In the genomic region with DNA sequence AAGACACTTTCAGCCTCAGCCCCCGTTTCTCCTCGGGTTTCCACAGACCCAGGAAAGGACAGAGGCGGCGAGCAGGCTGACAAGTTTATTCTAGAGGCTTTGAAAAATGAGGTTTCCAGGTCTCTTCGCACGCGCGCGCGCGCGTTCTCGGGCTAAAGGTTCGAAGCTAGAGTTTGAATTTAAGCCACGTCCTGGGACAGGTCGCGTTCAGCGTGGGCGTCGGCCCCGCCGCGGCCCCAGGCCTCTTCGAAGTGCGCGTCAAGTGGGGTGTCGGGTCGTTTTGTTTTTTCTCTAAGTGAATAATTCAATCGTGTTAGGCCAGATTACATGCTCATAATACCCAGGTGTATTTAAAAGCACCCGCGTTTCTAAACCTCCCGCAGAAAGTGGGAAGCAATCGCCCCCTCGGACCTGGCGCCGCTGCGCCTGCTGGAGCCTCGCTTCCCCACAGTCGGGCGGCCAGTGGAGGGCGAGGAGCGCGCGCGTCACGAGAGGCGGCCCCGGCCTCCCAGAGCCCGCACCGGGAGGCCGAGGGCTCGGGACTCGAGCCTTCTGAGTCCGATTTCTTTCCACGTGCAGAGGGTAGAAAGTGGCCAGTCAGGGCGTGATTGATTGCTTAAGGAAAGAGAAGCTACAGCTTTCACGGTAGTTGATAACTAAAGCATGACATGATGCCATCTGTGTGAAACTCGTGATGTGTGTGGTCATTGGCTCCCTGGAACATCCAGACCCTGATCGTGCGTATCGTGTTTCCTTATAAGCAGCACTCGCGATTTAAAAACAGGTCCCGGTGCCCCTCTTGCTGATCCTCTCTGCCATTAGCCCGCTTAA, we compare ENCODE assay signal across 9 cellular contexts. TPM values are rescaled to one million over a fixed set of nuclear protein-coding genes. Genes with fewer than 3 reads are reported as not detected.
DNase-seq lines count a peak whose midpoint lies in the region; FAIRE-seq and TF ChIP-seq lines count a peak whose summit lies in the region.
"Had no signal": no experiment of that assay in that cellular context is flagged by ENCODE, and none has a peak within 500 bp of the region (broad histone marks: within the 10 kb centered on the region; RNA-seq: fewer than 3 reads in every experiment).

No MANE protein-coding gene starts in this region.

- DNase-seq in astrocyte (ENCODE audit: low read depth): peak; percentile 31
- DNase-seq in iPS DF 6.9 (ENCODE audit: low read depth, low spot score): no peak
- no peak for DNase-seq in sigmoid colon
- no peak for DNase-seq in DMS79 treated with DMSO at 0.1 percent for 48 hours (lab: John Stamatoyannopoulos, UW)
- no peak for DNase-seq in iPS-NIHi7 (ENCODE audit: extremely low spot score)
- no peak for DNase-seq in NCI-H510A treated with DMSO at 0.1 percent for 48 hours (lab: John Stamatoyannopoulos, UW)
- no peak for DNase-seq in effector memory CD4-positive, alpha-beta T cell

- intact Hi-C loops in sigmoid colon (cut with DNase I): no loop called here

- H4K20me1 ChIP-seq in astrocyte (ENCODE audit: insufficient read depth, low read length): no peaks in the 10 kb centered on the region

- H3K27me3 ChIP-seq in astrocyte (ENCODE audit: insufficient read depth, low read length): peaks cover 20% of the 10 kb centered on the region
- H3K27me3 ChIP-seq in iPS DF 6.9 (ENCODE audit: control insufficient read depth, insufficient read depth, low read length): peaks cover 14% of the 10 kb centered on the region; the same call in 1 of the 2 replicates
- H3K27me3 ChIP-seq in sigmoid colon: peaks cover 43 to 62% (median 61%) of the 10 kb centered on the region in 3 donors
- H3K27me3 ChIP-seq in effector memory CD4-positive, alpha-beta T cell (replicated peaks; ENCODE audit: control insufficient read depth, insufficient read depth, low read length, poor library complexity, severe bottlenecking): peaks cover 11% of the 10 kb centered on the region

- peaks cover 6% of the 10 kb centered on the region for H3K4me1 Mint-ChIP-seq in astrocyte (ENCODE audit: low read depth, unreplicated experiment)

- H3K4me3 ChIP-seq in astrocyte (ENCODE audit: insufficient read depth, low read depth, low read length) (peak overlapping the region; percentile 58), iPS DF 6.9 (ENCODE audit: low read length) (peak overlapping the region; percentile 41; the same call in 1 of the 2 replicates), sigmoid colon (peak overlapping the region; percentile 10 to 48 (median 39))
- H3K4me3 ChIP-seq in effector memory CD4-positive, alpha-beta T cell (ENCODE audit: insufficient read depth, low read depth, low read length, poor library complexity, severe bottlenecking): no peak overlapping the region

- H3K9ac ChIP-seq in ES-I3 (ENCODE audit: low read depth, low read length) (peak overlapping the region; percentile 74), astrocyte (ENCODE audit: low read length) (peak overlapping the region; percentile 67)

- H3K4me1 ChIP-seq in ES-I3 (ENCODE audit: insufficient read depth, low read length): peaks cover 9% of the 10 kb centered on the region
- peaks cover 5% of the 10 kb centered on the region for H3K4me1 ChIP-seq in astrocyte (ENCODE audit: insufficient read depth, low read length)
- peaks cover 3% of the 10 kb centered on the region; the same call in 1 of the 2 replicates for H3K4me1 ChIP-seq in iPS DF 6.9 (ENCODE audit: control insufficient read depth, insufficient read depth, low read length)
- peaks cover 0 to 26% (median 23%) of the 10 kb centered on the region in 4 donors for H3K4me1 ChIP-seq in sigmoid colon
- peaks cover 6% of the 10 kb centered on the region for H3K4me1 ChIP-seq in effector memory CD4-positive, alpha-beta T cell (ENCODE audit: control insufficient read depth, insufficient read depth, low read length, poor library complexity, severe bottlenecking)

- peak overlapping the region; percentile 83 for H3K4me3 Mint-ChIP-seq in astrocyte (ENCODE audit: unreplicated experiment)

- peaks cover 29% of the 10 kb centered on the region for H3K27me3 Mint-ChIP-seq in astrocyte (ENCODE audit: low read depth, unreplicated experiment)

- FAIRE-seq in astrocyte (lab: Jason Lieb, UNC): no peak

- no peaks in the 10 kb centered on the region for H3K36me3 ChIP-seq in ES-I3 (ENCODE audit: insufficient read depth, low read length)
- no peaks in the 10 kb centered on the region for H3K36me3 ChIP-seq in astrocyte (ENCODE audit: insufficient read depth, low read length)
- H3K36me3 ChIP-seq in iPS DF 6.9 (ENCODE audit: control insufficient read depth, insufficient read depth, low read length): no peaks in the 10 kb centered on the region
- H3K36me3 ChIP-seq in sigmoid colon: no peaks in the 10 kb centered on the region
- H3K36me3 ChIP-seq in effector memory CD4-positive, alpha-beta T cell (ENCODE audit: control insufficient read depth, insufficient read depth, low read length): no peaks in the 10 kb centered on the region

- H3K27ac Mint-ChIP-seq in astrocyte (ENCODE audit: unreplicated experiment): peak overlapping the region; percentile 41

- no peaks in the 10 kb centered on the region for H3K79me2 ChIP-seq in astrocyte (ENCODE audit: insufficient read depth, low read length)

- H2AFZ ChIP-seq in astrocyte (ENCODE audit: low read depth, low read length): peak overlapping the region; percentile 86

- peak overlapping the region; percentile 88 for H3K4me2 ChIP-seq in astrocyte (ENCODE audit: low read length)

- H3K9me3 Mint-ChIP-seq in astrocyte (ENCODE audit: unreplicated experiment): peaks cover 6% of the 10 kb centered on the region

- TF ChIP-seq POLR2A in sigmoid colon (IDR thresholded peaks at IDR 0.05): no peak

- no peak overlapping the region for H3K27ac ChIP-seq in astrocyte (ENCODE audit: low read depth, low read length)
- H3K27ac ChIP-seq in iPS DF 6.9 (ENCODE audit: low read length): no peak overlapping the region
- H3K27ac ChIP-seq in sigmoid colon: peak overlapping the region in 2 of 4 donors; percentile 29 to 34
- H3K27ac ChIP-seq in effector memory CD4-positive, alpha-beta T cell (ENCODE audit: insufficient read depth, low read length, poor library complexity, severe bottlenecking): no peak overlapping the region

- TF ChIP-seq EP300 in sigmoid colon (IDR thresholded peaks at IDR 0.05): no peak

- no CpG with 5 or more reads among the region's 65 CpGs for WGBS in iPS DF 6.9 (ENCODE audit: insufficient coverage, insufficient read length)
- 2 to 3% methylated on average over 65 of the region's 65 CpGs for WGBS in sigmoid colon, 2 donors

- TF ChIP-seq CTCF in astrocyte (IDR thresholded peaks at IDR 0.05; ENCODE audit: insufficient read depth, low read depth, low read length) (no peak), sigmoid colon (IDR thresholded peaks at IDR 0.05) (no peak)

- H3K36me3 Mint-ChIP-seq in astrocyte (ENCODE audit: low read depth, unreplicated experiment): no peaks in the 10 kb centered on the region

- H3K9me3 ChIP-seq in ES-I3 (ENCODE audit: control insufficient read depth, insufficient read depth, low read length): no peaks in the 10 kb centered on the region
- no peaks in the 10 kb centered on the region for H3K9me3 ChIP-seq in astrocyte (ENCODE audit: insufficient read depth, low read depth, low read length)
- no peaks in the 10 kb centered on the region for H3K9me3 ChIP-seq in iPS DF 6.9 (ENCODE audit: control insufficient read depth, insufficient read depth, low read length)
- no peaks in the 10 kb centered on the region for H3K9me3 ChIP-seq in sigmoid colon
- no peaks in the 10 kb centered on the region for H3K9me3 ChIP-seq in effector memory CD4-positive, alpha-beta T cell (ENCODE audit: control insufficient read depth, low read length)

RNA-seq across cellular contexts. Expression of gene SOX2, which starts 15.8 kb away (rescaled TPM):
- total RNA-seq in astrocyte: 5.2 and 6.5 TPM in 2 replicates
- total RNA-seq in sigmoid colon: 1 to 10 TPM; 4.9 to 7.7 (median 7.0) TPM
- 1 to 10 TPM in 1 of 3 donors, not detected in 2; 1.9 TPM for polyA plus RNA-seq in sigmoid colon
- total RNA-seq: T-helper 2 cell treated with Interferon-gamma antibody and Interleukin-4, amounts not matched to agents 100 ng/mL and 5 ng/mL, for 36 hours had no signal
